In the genomic region with DNA sequence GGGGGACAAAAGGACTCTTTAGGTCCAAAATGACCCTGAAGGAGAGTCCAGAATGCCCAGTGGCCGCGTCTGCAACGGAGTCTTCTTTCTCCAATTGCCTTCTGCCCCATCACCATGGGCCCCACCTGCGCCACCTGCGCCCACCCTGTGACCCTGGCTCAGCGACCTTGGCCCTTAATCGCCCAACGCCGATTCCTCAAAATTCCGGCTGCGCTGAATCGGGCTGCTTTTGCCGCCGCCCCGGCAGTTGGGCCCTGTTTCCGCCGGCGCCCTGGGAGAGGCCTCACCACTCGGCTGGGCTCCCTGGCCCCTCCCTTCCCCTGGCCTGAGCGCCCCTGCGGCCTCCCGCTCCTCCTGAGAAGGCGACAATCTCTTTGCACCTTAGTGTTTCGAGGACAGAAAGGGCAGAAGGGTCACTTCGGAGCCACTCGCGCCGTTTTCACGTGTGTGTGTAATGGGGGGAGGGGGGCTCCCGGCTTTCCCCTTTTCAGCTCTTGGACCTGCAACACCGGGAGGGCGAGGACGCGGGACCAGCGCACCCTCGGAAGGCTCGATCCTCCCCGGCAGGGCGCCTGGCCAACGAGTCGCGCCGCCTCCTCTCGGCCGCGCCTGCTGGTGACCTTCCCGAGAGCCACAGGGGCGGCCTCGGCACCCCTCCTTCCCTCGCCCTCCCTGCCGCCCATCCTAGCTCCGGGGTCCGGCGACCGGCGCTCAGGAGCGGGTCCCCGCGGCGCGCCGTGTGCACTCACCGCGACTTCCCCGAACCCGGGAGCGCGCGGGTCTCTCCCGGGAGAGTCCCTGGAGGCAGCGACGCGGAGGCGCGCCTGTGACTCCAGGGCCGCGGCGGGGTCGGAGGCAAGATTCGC, we compare ENCODE assay signal across 11 cellular contexts. TPM values are rescaled to one million over a fixed set of nuclear protein-coding genes. Genes with fewer than 3 reads are reported as not detected.
DNase-seq lines count a peak whose midpoint lies in the region; ATAC-seq and TF ChIP-seq lines count a peak whose summit lies in the region.
"Had no signal": no experiment of that assay in that cellular context is flagged by ENCODE, and none has a peak within 500 bp of the region (broad histone marks: within the 10 kb centered on the region; RNA-seq: fewer than 3 reads in every experiment).

No MANE protein-coding gene starts in this region.

- H3K4me1 Mint-ChIP-seq in effector memory CD8-positive, alpha-beta T cell (ENCODE audit: low read depth in 2 of 2) = peaks cover 5 to 13% of the 10 kb centered on the region in 2 donors

- H3K4me3 ChIP-seq in gastroesophageal sphincter (peak overlapping the region; percentile 13 to 53), sigmoid colon (peak overlapping the region; percentile 10 to 48 (median 36))

- TF ChIP-seq POLR2A in gastroesophageal sphincter (IDR thresholded peaks at IDR 0.05) = no peak
- no peak for TF ChIP-seq POLR2A in sigmoid colon (IDR thresholded peaks at IDR 0.05)

- TF ChIP-seq CTCF in GM13976 (IDR thresholded peaks at IDR 0.05; ENCODE audit: borderline replicate concordance, control extremely low read depth, extremely low read depth, insufficient read depth, missing control alignments) = no peak
- no peak for TF ChIP-seq CTCF in gastroesophageal sphincter (IDR thresholded peaks at IDR 0.05)
- TF ChIP-seq CTCF in sigmoid colon (IDR thresholded peaks at IDR 0.05) = no peak

- H3K36me3 Mint-ChIP-seq in effector memory CD8-positive, alpha-beta T cell (ENCODE audit: insufficient read depth) = peaks cover 8% of the 10 kb centered on the region
- H3K36me3 Mint-ChIP-seq: activated naive CD8-positive, alpha-beta T cell treated with anti-CD3 and anti-CD28 coated beads for 36 hours had no signal

- intact Hi-C loops in sigmoid colon (cut with DNase I) = no loop called here

- H3K27me3 ChIP-seq in gastroesophageal sphincter = peaks cover 100% of the 10 kb centered on the region
- peaks cover 81 to 100% (median 96%) of the 10 kb centered on the region in 3 donors for H3K27me3 ChIP-seq in sigmoid colon

- no peak overlapping the region for H3K27ac Mint-ChIP-seq in effector memory CD8-positive, alpha-beta T cell
- H3K27ac Mint-ChIP-seq: activated naive CD8-positive, alpha-beta T cell treated with anti-CD3 and anti-CD28 coated beads for 36 hours had no signal

- H3K27ac ChIP-seq in gastroesophageal sphincter = no peak overlapping the region
- H3K27ac ChIP-seq in sigmoid colon = peak overlapping the region in 1 of 4 donors; percentile 46
- H3K27ac ChIP-seq: neutrophil had no signal

- TF ChIP-seq EP300 in gastroesophageal sphincter (IDR thresholded peaks at IDR 0.05) (no peak), sigmoid colon (IDR thresholded peaks at IDR 0.05) (no peak)

- peaks cover 0 to 71% (median 38%) of the 10 kb centered on the region in 3 donors for H3K4me1 ChIP-seq in gastroesophageal sphincter
- H3K4me1 ChIP-seq in sigmoid colon = peaks cover 0 to 62% (median 48%) of the 10 kb centered on the region in 4 donors

- in situ Hi-C loops in GM13976 (cut with MboI; ENCODE audit: low sequenced_read_pairs, unreplicated experiment) = no loop called here

- WGBS in gastroesophageal sphincter (ENCODE audit: low coverage in 1 of 2), 2 donors = no CpG with 5 or more reads among the region's 80 CpGs
- WGBS in sigmoid colon, 2 donors = 1 to 2% methylated on average over 80 of the region's 80 CpGs

- H3K4me3 Mint-ChIP-seq in effector memory CD8-positive, alpha-beta T cell = no peak overlapping the region
- H3K4me3 Mint-ChIP-seq: activated naive CD8-positive, alpha-beta T cell treated with anti-CD3 and anti-CD28 coated beads for 36 hours had no signal

- no peaks in the 10 kb centered on the region for H3K9me3 Mint-ChIP-seq in effector memory CD8-positive, alpha-beta T cell
- H3K9me3 Mint-ChIP-seq: activated naive CD8-positive, alpha-beta T cell treated with anti-CD3 and anti-CD28 coated beads for 36 hours had no signal

- H3K9me3 ChIP-seq in gastroesophageal sphincter = no peaks in the 10 kb centered on the region
- no peaks in the 10 kb centered on the region for H3K9me3 ChIP-seq in sigmoid colon
- H3K9me3 ChIP-seq: neutrophil had no signal

- H3K27me3 Mint-ChIP-seq in effector memory CD8-positive, alpha-beta T cell = peaks cover 65 to 88% of the 10 kb centered on the region in 2 donors

- peak; percentile 27 for ATAC-seq in gastroesophageal sphincter
- no peak for ATAC-seq in effector memory CD8-positive, alpha-beta T cell (replicated peaks)

- DNase-seq in GM13976 (ENCODE audit: low spot score) = peak; percentile 37
- peak; percentile 23 for DNase-seq in NCI-H226
- no peak for DNase-seq in sigmoid colon
- no peak for DNase-seq in inferior parietal cortex (ENCODE audit: extremely low spot score)
- DNase-seq in AML-193 (lab: John Stamatoyannopoulos, UW) = no peak
- no peak for DNase-seq in activated effector memory CD4-positive, alpha-beta T cell treated with anti-CD3 and anti-CD28 coated beads, Interleukin-2, amount 50 U/mL, for 16 hours
- DNase-seq in effector memory CD8-positive, alpha-beta T cell = no peak
- DNase-seq: activated naive CD8-positive, alpha-beta T cell treated with anti-CD3 and anti-CD28 coated beads for 36 hours; NCI-H187 treated with DMSO at 0.1 percent for 48 hours had no signal

- H3K36me3 ChIP-seq in gastroesophageal sphincter = no peaks in the 10 kb centered on the region
- no peaks in the 10 kb centered on the region for H3K36me3 ChIP-seq in sigmoid colon
- H3K36me3 ChIP-seq: neutrophil had no signal

RNA-seq across cellular contexts. Expression of gene SIM2, which starts 0.5 kb away (rescaled TPM):
- total RNA-seq in gastroesophageal sphincter (1 to 10 TPM in 1 of 4 donors, under 1 TPM in 1, not detected in 2; 0.47 to 2.3 TPM), sigmoid colon (not detected)
- polyA plus RNA-seq in sigmoid colon = under 1 TPM in 2 of 3 donors, not detected in 1; 0.01 to 0.60 TPM
- total RNA-seq: activated naive CD8-positive, alpha-beta T cell treated with anti-CD3 and anti-CD28 coated beads for 36 hours had no signal

Comparison
In these comparisons a context has a peak if more than half of its experiments do, and no peak if none do; other contexts are left out.
1. DNase-seq: peak in GM13976 (single experiment) and NCI-H226 (single experiment); none in sigmoid colon (single experiment), inferior parietal cortex (single experiment), AML-193 (0 of 2), activated effector memory CD4-positive, alpha-beta T cell treated with anti-CD3 and anti-CD28 coated beads, Interleukin-2, amount 50 U/mL, for 16 hours (single experiment) and effector memory CD8-positive, alpha-beta T cell (0 of 3).